8 cellular contexts compared by ENCODE assay signal in genomic region chr5:97297063-97297715, GRCh38.
DNase-seq lines count a peak whose midpoint lies in the region; ATAC-seq and TF ChIP-seq lines count a peak whose summit lies in the region.

No MANE protein-coding gene starts in this region.

- no peak for TF ChIP-seq POLR2A in tibial nerve (IDR thresholded peaks at IDR 0.05)

- no peaks in the 10 kb centered on the region for H3K27me3 Mint-ChIP-seq in nephron (ENCODE audit: low read depth)

- H3K27me3 ChIP-seq in tibial nerve, result no peaks in the 10 kb centered on the region

- DNase-seq in G401 (ENCODE audit: low spot score) (peak; percentile 8), NCI-H524 (lab: John Stamatoyannopoulos, UW) (peak; percentile 56 to 81), cerebellum (ENCODE audit: low spot score) (peak; percentile 2), tibial nerve (ENCODE audit: low spot score in 2 of 2) (no peak), cerebellar nuclear complex (lab: John Stamatoyannopoulos, UW) (no peak)

- no peak overlapping the region for H3K4me3 ChIP-seq in tibial nerve

- in situ Hi-C loops in G401 (cut with HindIII; ENCODE audit: low sequenced_read_pairs), result no loop called here

- H3K27ac Mint-ChIP-seq in nephron, result no peak overlapping the region

- 16 to 22% methylated on average over 5 of the region's 5 CpGs for WGBS in tibial nerve, 2 donors

- peaks cover 4% of the 10 kb centered on the region for H3K9me3 Mint-ChIP-seq in nephron

- peaks cover 0 to 5% (median 0%) of the 10 kb centered on the region in 4 donors for H3K9me3 ChIP-seq in tibial nerve

- ATAC-seq in GM19324 (IDR thresholded peaks at IDR 0.05; ENCODE audit: low FRiP score, unreplicated experiment) (peak; percentile 88), HG03095 (IDR thresholded peaks at IDR 0.05; ENCODE audit: unreplicated experiment) (peak; percentile 99)

- no peaks in the 10 kb centered on the region for H3K4me1 Mint-ChIP-seq in nephron

- no peak overlapping the region for H3K27ac ChIP-seq in tibial nerve

- no peaks in the 10 kb centered on the region for H3K4me1 ChIP-seq in tibial nerve

- TF ChIP-seq CTCF in nephron (IDR thresholded peaks at IDR 0.05; ENCODE audit: unreplicated experiment in 3 of 3), result peak; percentile 29 to 43 (median 40)
- no peak for TF ChIP-seq CTCF in tibial nerve (IDR thresholded peaks at IDR 0.05)

- H3K36me3 ChIP-seq in tibial nerve, result no peaks in the 10 kb centered on the region

- no peaks in the 10 kb centered on the region for H3K36me3 Mint-ChIP-seq in nephron (ENCODE audit: low read depth)

- TF ChIP-seq EP300 in tibial nerve (IDR thresholded peaks at IDR 0.05), result no peak

- no peak overlapping the region for H3K4me3 Mint-ChIP-seq in nephron

Comparison
In these comparisons a context has a peak if more than half of its experiments do, and no peak if none do; other contexts are left out.
1. DNase-seq: peak in G401 (single experiment), NCI-H524 (2 of 2) and cerebellum (single experiment); none in tibial nerve (0 of 2) and cerebellar nuclear complex (0 of 2).
2. CTCF ChIP-seq: peak in nephron (3 of 3); none in tibial nerve (0 of 5).